Comparison of ENCODE assay signal across 32 cellular contexts in the genomic region with DNA sequence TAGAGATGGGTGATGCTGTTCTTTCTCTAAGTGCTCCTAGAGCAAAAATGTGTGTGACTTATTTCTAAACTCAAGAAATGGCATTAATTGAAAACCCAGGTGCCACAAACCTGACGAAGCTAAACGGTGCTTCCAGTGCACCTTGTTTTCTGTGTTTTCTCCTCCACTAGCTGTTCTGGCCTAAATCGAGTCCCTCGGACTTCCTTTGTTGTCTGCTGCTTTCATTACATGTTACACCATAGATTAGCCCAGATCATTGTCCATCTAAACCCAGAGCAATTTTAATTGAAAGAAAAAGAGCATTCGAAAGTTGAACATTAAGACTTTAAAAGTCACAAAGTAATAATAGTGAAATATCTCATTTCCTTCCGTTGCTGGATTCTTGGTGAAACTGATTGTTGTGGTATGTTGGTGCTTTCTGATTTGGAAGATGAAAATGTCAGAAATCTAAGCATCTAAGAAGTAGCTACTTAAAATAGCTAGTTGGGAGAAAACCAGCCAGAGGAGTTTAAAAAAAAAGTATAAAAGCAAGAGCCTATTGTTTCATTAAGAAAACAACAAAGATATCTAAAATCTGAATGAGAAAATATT.
"Had no signal": no experiment of that assay in that cellular context is flagged by ENCODE, and none has a peak within 500 bp of the region (broad histone marks: within the 10 kb centered on the region; RNA-seq: fewer than 3 reads in every experiment).

No MANE protein-coding gene starts in this region.

- H3K27me3 ChIP-seq: breast epithelium, right lobe of liver, testis, transverse colon had no signal

- H3K27ac ChIP-seq: breast epithelium, lower lobe of right lung, right lobe of liver, testis, transverse colon, VCaP had no signal

- H3K4me3 ChIP-seq: breast epithelium, lower lobe of right lung, right lobe of liver, testis, transverse colon had no signal

- ATAC-seq: activated naive CD8-positive, alpha-beta T cell treated with anti-CD3 and anti-CD28 coated beads, Interleukin-2, amount 50 U/mL, for 24 hours; esophagus mucosa; left colon; lower lobe of right lung; naive thymus-derived CD8-positive, alpha-beta T cell; right lobe of liver; stimulated activated naive CD8-positive, alpha-beta T cell treated with anti-CD3 and anti-CD28 coated beads, Interleukin-15, Interleukin-2, amounts not matched to agents 100 U/mL and 50 U/mL, for 24 hours; T-cell had no signal

- H3K36me3 Mint-ChIP-seq: activated naive CD4-positive, alpha-beta T cell treated with anti-CD3 and anti-CD28 coated beads, Interleukin-2, amount 50 U/mL, for 24 hours; immature natural killer cell; naive thymus-derived CD8-positive, alpha-beta T cell; T-cell had no signal

- H3K27ac Mint-ChIP-seq: activated naive CD4-positive, alpha-beta T cell treated with anti-CD3 and anti-CD28 coated beads, Interleukin-2, amount 50 U/mL, for 24 hours; activated naive CD8-positive, alpha-beta T cell treated with anti-CD3 and anti-CD28 coated beads, Interleukin-2, amount 50 U/mL, for 24 hours; activated T-helper 1 cell treated with anti-CD3 and anti-CD28 coated beads, Interleukin-12 subunit alpha, Interleukin-12 subunit beta, Interleukin-2, Interleukin-4 antibody, amounts not matched to agents 30 ng/mL and 10 ng/mL and 1 ng/mL, durations not matched to agents 14 hours and 24 hours and 36 hours; dendritic cell treated with granulocyte-macrophage colony-stimulating factor and Interleukin-4, amounts not matched to agents 40 ng/mL and 50 ng/mL, for 4 days; endodermal cell; immature natural killer cell; T-cell had no signal

- H3K4me3 Mint-ChIP-seq: activated naive CD4-positive, alpha-beta T cell treated with anti-CD3 and anti-CD28 coated beads, Interleukin-2, amount 50 U/mL, for 24 hours; activated naive CD8-positive, alpha-beta T cell treated with anti-CD3 and anti-CD28 coated beads, Interleukin-2, amount 50 U/mL, for 24 hours; activated T-helper 1 cell treated with anti-CD3 and anti-CD28 coated beads, Interleukin-12 subunit alpha, Interleukin-12 subunit beta, Interleukin-2, Interleukin-4 antibody, amounts not matched to agents 30 ng/mL and 10 ng/mL and 1 ng/mL, durations not matched to agents 14 hours and 24 hours and 36 hours; central memory CD8-positive, alpha-beta T cell; dendritic cell treated with granulocyte-macrophage colony-stimulating factor and Interleukin-4, amounts not matched to agents 40 ng/mL and 50 ng/mL, for 4 days; endodermal cell; immature natural killer cell; naive thymus-derived CD8-positive, alpha-beta T cell; neural crest cell; T-cell had no signal

- H3K9me3 Mint-ChIP-seq: activated naive CD4-positive, alpha-beta T cell treated with anti-CD3 and anti-CD28 coated beads, Interleukin-2, amount 50 U/mL, for 24 hours; activated naive CD8-positive, alpha-beta T cell treated with anti-CD3 and anti-CD28 coated beads, Interleukin-2, amount 50 U/mL, for 24 hours; activated T-helper 1 cell treated with anti-CD3 and anti-CD28 coated beads, Interleukin-12 subunit alpha, Interleukin-12 subunit beta, Interleukin-2, Interleukin-4 antibody, amounts not matched to agents 30 ng/mL and 10 ng/mL and 1 ng/mL, durations not matched to agents 14 hours and 24 hours and 36 hours; central memory CD8-positive, alpha-beta T cell; dendritic cell treated with granulocyte-macrophage colony-stimulating factor and Interleukin-4, amounts not matched to agents 40 ng/mL and 50 ng/mL, for 4 days; endodermal cell; naive thymus-derived CD8-positive, alpha-beta T cell; neural crest cell; T-cell had no signal

- H3K36me3 ChIP-seq: breast epithelium, lower lobe of right lung, right lobe of liver, transverse colon had no signal

- H3K9me3 ChIP-seq: breast epithelium, lower lobe of right lung, right lobe of liver, testis, transverse colon had no signal

- H3K27me3 Mint-ChIP-seq: dendritic cell treated with granulocyte-macrophage colony-stimulating factor and Interleukin-4, amounts not matched to agents 40 ng/mL and 50 ng/mL, for 4 days; T-cell had no signal

- H3K4me1 Mint-ChIP-seq: activated naive CD4-positive, alpha-beta T cell treated with anti-CD3 and anti-CD28 coated beads, Interleukin-2, amount 50 U/mL, for 24 hours; central memory CD8-positive, alpha-beta T cell; immature natural killer cell; naive thymus-derived CD8-positive, alpha-beta T cell; neural crest cell had no signal

- H3K4me1 ChIP-seq: breast epithelium, lower lobe of right lung, right lobe of liver, testis, transverse colon had no signal

- DNase-seq: activated CD4-positive, alpha-beta T cell treated with anti-CD3 and anti-CD28 coated beads, Interleukin-2, amount 50 U/mL, for 1 hour; activated gamma-delta T cell treated with Interleukin-2 at 50 U/mL for 16 hours; activated naive CD8-positive, alpha-beta T cell treated with anti-CD3 and anti-CD28 coated beads, Interleukin-2, amount 50 U/mL, for 24 hours; activated T-cell treated with anti-CD3 and anti-CD28 coated beads for 4 hours; amygdala; endodermal cell; foreskin fibroblast; head of caudate nucleus; hypothalamus; immature natural killer cell; kidney; left colon; lower lobe of right lung; mesenchymal stem cell; naive thymus-derived CD8-positive, alpha-beta T cell; occipital lobe; posterior cingulate gyrus; right lobe of liver; stimulated activated CD4-positive, alpha-beta T cell treated with anti-CD3 and anti-CD28 coated beads, Interleukin-2, amount 100 ng/mL, for 48 hours; stimulated activated naive CD8-positive, alpha-beta T cell treated with anti-CD3 and anti-CD28 coated beads, Interleukin-15, Interleukin-2, amounts not matched to agents 100 U/mL and 50 U/mL, for 24 hours; T-cell; T-helper 9 cell; testis; transverse colon had no signal
